1 cellular context compared by ENCODE assay signal in genomic region chr10:118046491-118047362, GRCh38.
TF ChIP-seq lines count a peak whose summit lies in the region.

A gene with protein sequence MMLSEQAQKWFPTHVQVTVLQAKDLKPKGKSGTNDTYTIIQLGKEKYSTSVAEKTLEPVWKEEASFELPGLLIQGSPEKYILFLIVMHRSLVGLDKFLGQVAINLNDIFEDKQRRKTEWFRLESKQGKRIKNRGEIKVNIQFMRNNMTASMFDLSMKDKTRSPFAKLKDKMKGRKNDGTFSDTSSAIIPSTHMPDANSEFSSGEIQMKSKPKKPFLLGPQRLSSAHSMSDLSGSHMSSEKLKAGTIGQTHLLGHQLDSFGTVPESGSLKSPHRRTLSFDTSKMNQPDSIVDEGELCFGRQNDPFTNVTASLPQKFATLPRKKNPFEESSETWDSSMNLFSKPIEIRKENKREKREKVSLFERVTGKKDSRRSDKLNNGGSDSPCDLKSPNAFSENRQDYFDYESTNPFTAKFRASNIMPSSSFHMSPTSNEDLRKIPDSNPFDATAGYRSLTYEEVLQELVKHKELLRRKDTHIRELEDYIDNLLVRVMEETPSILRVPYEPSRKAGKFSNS (minus strand): TSS chr10:118046941. CDS start chr10:118046163, 778 bp downstream.

TF ChIP-seq in HepG2, 621 proteins besides CTCF, POLR2A, EP300 and RAD21 (continued from another document and continues in another):
- TF ChIP-seq, protein P1, sequence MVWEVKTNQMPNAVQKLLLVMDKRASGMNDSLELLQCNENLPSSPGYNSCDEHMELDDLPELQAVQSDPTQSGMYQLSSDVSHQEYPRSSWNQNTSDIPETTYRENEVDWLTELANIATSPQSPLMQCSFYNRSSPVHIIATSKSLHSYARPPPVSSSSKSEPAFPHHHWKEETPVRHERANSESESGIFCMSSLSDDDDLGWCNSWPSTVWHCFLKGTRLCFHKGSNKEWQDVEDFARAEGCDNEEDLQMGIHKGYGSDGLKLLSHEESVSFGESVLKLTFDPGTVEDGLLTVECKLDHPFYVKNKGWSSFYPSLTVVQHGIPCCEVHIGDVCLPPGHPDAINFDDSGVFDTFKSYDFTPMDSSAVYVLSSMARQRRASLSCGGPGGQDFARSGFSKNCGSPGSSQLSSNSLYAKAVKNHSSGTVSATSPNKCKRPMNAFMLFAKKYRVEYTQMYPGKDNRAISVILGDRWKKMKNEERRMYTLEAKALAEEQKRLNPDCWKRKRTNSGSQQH (CRISPR knock-in tag; IDR thresholded peaks at IDR 0.05; ENCODE audit: low read depth): 0 out of 2 replicates have a peak, but pooled peaks have one; percentile 23
- TF ChIP-seq ZNF556 (CRISPR knock-in tag; IDR thresholded peaks at IDR 0.05; ENCODE audit: borderline replicate concordance): peak; percentile 75; the same call in 1 of the 2 replicates
- TF ChIP-seq, protein P2, sequence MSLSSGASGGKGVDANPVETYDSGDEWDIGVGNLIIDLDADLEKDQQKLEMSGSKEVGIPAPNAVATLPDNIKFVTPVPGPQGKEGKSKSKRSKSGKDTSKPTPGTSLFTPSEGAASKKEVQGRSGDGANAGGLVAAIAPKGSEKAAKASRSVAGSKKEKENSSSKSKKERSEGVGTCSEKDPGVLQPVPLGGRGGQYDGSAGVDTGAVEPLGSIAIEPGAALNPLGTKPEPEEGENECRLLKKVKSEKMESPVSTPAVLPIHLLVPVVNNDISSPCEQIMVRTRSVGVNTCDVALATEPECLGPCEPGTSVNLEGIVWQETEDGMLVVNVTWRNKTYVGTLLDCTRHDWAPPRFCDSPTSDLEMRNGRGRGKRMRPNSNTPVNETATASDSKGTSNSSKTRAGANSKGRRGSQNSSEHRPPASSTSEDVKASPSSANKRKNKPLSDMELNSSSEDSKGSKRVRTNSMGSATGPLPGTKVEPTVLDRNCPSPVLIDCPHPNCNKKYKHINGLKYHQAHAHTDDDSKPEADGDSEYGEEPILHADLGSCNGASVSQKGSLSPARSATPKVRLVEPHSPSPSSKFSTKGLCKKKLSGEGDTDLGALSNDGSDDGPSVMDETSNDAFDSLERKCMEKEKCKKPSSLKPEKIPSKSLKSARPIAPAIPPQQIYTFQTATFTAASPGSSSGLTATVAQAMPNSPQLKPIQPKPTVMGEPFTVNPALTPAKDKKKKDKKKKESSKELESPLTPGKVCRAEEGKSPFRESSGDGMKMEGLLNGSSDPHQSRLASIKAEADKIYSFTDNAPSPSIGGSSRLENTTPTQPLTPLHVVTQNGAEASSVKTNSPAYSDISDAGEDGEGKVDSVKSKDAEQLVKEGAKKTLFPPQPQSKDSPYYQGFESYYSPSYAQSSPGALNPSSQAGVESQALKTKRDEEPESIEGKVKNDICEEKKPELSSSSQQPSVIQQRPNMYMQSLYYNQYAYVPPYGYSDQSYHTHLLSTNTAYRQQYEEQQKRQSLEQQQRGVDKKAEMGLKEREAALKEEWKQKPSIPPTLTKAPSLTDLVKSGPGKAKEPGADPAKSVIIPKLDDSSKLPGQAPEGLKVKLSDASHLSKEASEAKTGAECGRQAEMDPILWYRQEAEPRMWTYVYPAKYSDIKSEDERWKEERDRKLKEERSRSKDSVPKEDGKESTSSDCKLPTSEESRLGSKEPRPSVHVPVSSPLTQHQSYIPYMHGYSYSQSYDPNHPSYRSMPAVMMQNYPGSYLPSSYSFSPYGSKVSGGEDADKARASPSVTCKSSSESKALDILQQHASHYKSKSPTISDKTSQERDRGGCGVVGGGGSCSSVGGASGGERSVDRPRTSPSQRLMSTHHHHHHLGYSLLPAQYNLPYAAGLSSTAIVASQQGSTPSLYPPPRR (CRISPR knock-in tag; IDR thresholded peaks at IDR 0.05; ENCODE audit: borderline replicate concordance): peak; percentile 25; the same call in 1 of the 2 replicates
- TF ChIP-seq, protein P3, sequence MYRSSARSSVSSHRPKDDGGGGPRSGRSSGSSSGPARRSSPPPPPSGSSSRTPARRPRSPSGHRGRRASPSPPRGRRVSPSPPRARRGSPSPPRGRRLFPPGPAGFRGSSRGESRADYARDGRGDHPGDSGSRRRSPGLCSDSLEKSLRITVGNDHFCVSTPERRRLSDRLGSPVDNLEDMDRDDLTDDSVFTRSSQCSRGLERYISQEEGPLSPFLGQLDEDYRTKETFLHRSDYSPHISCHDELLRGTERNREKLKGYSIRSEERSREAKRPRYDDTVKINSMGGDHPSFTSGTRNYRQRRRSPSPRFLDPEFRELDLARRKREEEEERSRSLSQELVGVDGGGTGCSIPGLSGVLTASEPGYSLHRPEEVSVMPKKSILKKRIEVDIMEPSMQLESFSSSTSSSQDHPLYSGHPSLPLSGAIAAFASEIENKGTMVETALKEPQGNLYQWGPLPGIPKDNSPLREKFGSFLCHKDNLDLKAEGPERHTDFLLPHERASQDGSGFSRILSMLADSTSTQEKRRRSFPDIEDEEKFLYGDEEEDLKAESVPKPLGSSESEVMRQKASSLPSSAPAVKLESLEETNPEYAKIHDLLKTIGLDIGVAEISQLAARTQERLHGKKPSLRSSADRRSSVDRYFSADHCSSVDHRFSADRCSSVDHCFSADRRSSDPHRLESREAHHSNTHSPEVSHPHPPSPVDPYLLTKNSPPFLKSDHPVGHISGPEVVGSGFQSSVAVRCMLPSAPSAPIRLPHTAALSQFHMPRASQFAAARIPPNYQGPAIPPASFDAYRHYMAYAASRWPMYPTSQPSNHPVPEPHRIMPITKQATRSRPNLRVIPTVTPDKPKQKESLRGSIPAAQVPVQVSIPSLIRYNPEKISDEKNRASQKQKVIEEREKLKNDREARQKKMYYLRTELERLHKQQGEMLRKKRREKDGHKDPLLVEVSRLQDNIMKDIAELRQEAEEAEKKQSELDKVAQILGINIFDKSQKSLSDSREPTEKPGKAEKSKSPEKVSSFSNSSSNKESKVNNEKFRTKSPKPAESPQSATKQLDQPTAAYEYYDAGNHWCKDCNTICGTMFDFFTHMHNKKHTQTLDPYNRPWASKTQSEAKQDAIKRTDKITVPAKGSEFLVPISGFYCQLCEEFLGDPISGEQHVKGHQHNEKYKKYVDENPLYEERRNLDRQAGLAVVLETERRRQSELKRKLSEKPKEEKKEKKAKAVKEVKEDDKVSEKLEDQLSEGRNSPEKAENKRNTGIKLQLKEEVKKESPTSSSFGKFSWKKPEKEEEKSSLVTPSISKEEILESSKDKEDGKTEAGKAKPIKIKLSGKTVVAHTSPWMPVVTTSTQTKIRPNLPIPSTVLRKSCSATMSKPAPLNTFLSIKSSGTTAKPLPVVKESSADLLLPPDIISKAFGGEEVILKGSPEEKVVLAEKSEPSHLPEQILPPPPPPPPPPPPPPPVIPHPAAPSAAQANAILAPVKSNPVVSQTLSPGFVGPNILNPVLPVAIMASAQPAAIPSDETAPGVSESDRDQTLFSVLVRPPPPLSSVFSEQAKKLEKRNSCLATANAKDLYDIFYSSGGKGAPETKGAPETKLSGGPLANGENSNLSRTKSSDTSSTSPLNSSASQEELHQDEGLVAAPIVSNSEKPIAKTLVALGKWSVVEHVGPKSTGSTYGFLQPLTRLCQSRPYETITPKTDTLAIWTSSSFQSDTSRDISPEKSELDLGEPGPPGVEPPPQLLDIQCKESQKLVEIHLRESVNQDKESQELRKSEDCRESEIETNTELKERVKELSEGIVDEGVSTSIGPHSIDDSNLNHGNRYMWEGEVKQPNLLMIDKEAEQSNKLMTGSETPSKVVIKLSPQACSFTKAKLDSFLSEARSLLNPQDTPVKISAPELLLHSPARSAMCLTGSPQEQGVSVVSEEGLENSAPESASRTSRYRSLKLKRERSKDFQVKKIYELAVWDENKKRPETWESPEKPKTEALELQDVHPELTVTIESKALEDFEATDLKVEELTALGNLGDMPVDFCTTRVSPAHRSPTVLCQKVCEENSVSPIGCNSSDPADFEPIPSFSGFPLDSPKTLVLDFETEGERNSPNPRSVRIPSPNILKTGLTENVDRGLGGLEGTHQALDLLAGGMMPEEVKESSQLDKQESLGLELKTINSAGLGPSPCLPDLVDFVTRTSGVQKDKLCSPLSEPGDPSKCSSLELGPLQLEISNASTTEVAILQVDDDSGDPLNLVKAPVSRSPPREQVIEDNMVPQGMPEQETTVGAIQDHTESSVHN (CRISPR knock-in tag; IDR thresholded peaks at IDR 0.05): no peak
- TF ChIP-seq, protein P4, sequence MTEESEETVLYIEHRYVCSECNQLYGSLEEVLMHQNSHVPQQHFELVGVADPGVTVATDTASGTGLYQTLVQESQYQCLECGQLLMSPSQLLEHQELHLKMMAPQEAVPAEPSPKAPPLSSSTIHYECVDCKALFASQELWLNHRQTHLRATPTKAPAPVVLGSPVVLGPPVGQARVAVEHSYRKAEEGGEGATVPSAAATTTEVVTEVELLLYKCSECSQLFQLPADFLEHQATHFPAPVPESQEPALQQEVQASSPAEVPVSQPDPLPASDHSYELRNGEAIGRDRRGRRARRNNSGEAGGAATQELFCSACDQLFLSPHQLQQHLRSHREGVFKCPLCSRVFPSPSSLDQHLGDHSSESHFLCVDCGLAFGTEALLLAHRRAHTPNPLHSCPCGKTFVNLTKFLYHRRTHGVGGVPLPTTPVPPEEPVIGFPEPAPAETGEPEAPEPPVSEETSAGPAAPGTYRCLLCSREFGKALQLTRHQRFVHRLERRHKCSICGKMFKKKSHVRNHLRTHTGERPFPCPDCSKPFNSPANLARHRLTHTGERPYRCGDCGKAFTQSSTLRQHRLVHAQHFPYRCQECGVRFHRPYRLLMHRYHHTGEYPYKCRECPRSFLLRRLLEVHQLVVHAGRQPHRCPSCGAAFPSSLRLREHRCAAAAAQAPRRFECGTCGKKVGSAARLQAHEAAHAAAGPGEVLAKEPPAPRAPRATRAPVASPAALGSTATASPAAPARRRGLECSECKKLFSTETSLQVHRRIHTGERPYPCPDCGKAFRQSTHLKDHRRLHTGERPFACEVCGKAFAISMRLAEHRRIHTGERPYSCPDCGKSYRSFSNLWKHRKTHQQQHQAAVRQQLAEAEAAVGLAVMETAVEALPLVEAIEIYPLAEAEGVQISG (CRISPR knock-in tag; IDR thresholded peaks at IDR 0.05): peak; percentile 68
- peak; percentile 95 for TF ChIP-seq ZNF639 (CRISPR knock-in tag; conservative IDR thresholded peaks at IDR 0.05)
- no peak for TF ChIP-seq ZFP41 (CRISPR knock-in tag; IDR thresholded peaks at IDR 0.05; ENCODE audit: borderline replicate concordance)
- no peak for TF ChIP-seq ZNF841 (CRISPR knock-in tag; IDR thresholded peaks at IDR 0.05; ENCODE audit: borderline replicate concordance)
- peak; percentile 53; the same call in 1 of the 2 replicates for TF ChIP-seq TBX2 (CRISPR knock-in tag; IDR thresholded peaks at IDR 0.05; ENCODE audit: borderline replicate concordance)
- 0 out of 2 replicates have a peak, but pooled peaks have one; percentile 77 for TF ChIP-seq SIN3A (IDR thresholded peaks at IDR 0.05; ENCODE audit: borderline replicate concordance, low read depth, low read length)
- TF ChIP-seq, protein P5, sequence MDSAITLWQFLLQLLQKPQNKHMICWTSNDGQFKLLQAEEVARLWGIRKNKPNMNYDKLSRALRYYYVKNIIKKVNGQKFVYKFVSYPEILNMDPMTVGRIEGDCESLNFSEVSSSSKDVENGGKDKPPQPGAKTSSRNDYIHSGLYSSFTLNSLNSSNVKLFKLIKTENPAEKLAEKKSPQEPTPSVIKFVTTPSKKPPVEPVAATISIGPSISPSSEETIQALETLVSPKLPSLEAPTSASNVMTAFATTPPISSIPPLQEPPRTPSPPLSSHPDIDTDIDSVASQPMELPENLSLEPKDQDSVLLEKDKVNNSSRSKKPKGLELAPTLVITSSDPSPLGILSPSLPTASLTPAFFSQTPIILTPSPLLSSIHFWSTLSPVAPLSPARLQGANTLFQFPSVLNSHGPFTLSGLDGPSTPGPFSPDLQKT (CRISPR knock-in tag; IDR thresholded peaks at IDR 0.05; ENCODE audit: borderline replicate concordance): 0 out of 2 replicates have a peak, but pooled peaks have one; percentile 21
- TF ChIP-seq TEAD3 (CRISPR knock-in tag; optimal IDR thresholded peaks at IDR 0.05; ENCODE audit: borderline replicate concordance): no peak
- no peak for TF ChIP-seq KLF11 (CRISPR knock-in tag; IDR thresholded peaks at IDR 0.05)
- peak; percentile 53 for TF ChIP-seq RXRA (CRISPR knock-in tag; IDR thresholded peaks at IDR 0.05)
- TF ChIP-seq, protein P6, sequence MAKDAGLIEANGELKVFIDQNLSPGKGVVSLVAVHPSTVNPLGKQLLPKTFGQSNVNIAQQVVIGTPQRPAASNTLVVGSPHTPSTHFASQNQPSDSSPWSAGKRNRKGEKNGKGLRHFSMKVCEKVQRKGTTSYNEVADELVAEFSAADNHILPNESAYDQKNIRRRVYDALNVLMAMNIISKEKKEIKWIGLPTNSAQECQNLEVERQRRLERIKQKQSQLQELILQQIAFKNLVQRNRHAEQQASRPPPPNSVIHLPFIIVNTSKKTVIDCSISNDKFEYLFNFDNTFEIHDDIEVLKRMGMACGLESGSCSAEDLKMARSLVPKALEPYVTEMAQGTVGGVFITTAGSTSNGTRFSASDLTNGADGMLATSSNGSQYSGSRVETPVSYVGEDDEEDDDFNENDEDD (CRISPR knock-in tag; IDR thresholded peaks at IDR 0.05; ENCODE audit: borderline replicate concordance): peak; percentile 43; the same call in 1 of the 2 replicates
- peak; percentile 16; the same call in 1 of the 2 replicates for TF ChIP-seq ZBTB7A (CRISPR knock-in tag; IDR thresholded peaks at IDR 0.05)
